In genomic region chr11:77370217-77370616, GRCh38 we compare ENCODE assay signal across 24 cellular contexts.
DNase-seq lines count a peak whose midpoint lies in the region; ATAC-seq and TF ChIP-seq lines count a peak whose summit lies in the region.
"Had no signal": no experiment of that assay in that cellular context is flagged by ENCODE, and none has a peak within 500 bp of the region (broad histone marks: within the 10 kb centered on the region; RNA-seq: fewer than 3 reads in every experiment).

No MANE protein-coding gene starts in this region.

- 95% methylated on average over 1 of the region's 1 CpG for WGBS in mesenchymal stem cell

- ATAC-seq in HCT116: no peak
- no peak for ATAC-seq in HG03342 (IDR thresholded peaks at IDR 0.05; ENCODE audit: unreplicated experiment)
- ATAC-seq: esophagus mucosa; lower lobe of right lung; stimulated activated effector memory CD8-positive, alpha-beta T cell treated with anti-CD3 and anti-CD28 coated beads, Interleukin-12 subunit alpha, Interleukin-12 subunit beta, amount 100 ng/mL, for 72 hours had no signal

- H3K4me3 ChIP-seq in HCT116 (replicated peaks in 1 of 2; ENCODE audit: low read depth in 1 of 2, low read length in 2 of 2) (no peak overlapping the region), PC-9 (no peak overlapping the region), mesenchymal stem cell (ENCODE audit: insufficient read depth in 1 of 2, low read depth in 1 of 2, low read length in 2 of 2) (no peak overlapping the region)
- H3K4me3 ChIP-seq: GM23248, lower lobe of right lung, prostate gland had no signal

- H2BK12ac ChIP-seq in mesenchymal stem cell (ENCODE audit: low read length in 2 of 2): no peak overlapping the region

- no peak overlapping the region for H3K14ac ChIP-seq in mesenchymal stem cell (ENCODE audit: low read length in 2 of 2)

- H3K79me2 ChIP-seq in HCT116 (ENCODE audit: insufficient read depth, low read length) (no peaks in the 10 kb centered on the region), PC-9 (ENCODE audit: low read depth) (no peaks in the 10 kb centered on the region)

- H3K4ac ChIP-seq in mesenchymal stem cell (ENCODE audit: low read depth in 1 of 2, low read length in 2 of 2): no peak overlapping the region

- no peak overlapping the region for H2AK5ac ChIP-seq in mesenchymal stem cell (ENCODE audit: low read length, severe bottlenecking)

- no peak overlapping the region for H3K23ac ChIP-seq in mesenchymal stem cell (ENCODE audit: low read length in 2 of 2)

- DNase-seq in G401 (ENCODE audit: low spot score) (peak; percentile 25), HCT116 (ENCODE audit: low read depth, low spot score) (no peak), PC-9 (no peak), mesenchymal stem cell (peak; percentile 23), AG08395 (ENCODE audit: low spot score) (no peak), ecto neural progenitor cell (ENCODE audit: low spot score) (no peak)
- DNase-seq: activated CD4-positive, alpha-beta T cell treated with anti-CD3 and anti-CD28 coated beads, Interleukin-2, amount 10 ng/mL, durations not matched to agents 24 days and 14 days; activated naive CD8-positive, alpha-beta T cell treated with anti-CD3 and anti-CD28 coated beads for 36 hours; CD8-positive, alpha-beta memory T cell; cerebellar nuclear complex; effector CD4-positive, alpha-beta T cell; GM23248; lower lobe of right lung; NCI-H1417 treated with DMSO at 0.1 percent for 48 hours; NCI-H2107; NCI-H526 treated with DMSO at 0.1 percent for 48 hours; SIG-M5; stimulated activated CD4-positive, alpha-beta T cell treated with anti-CD3 and anti-CD28 coated beads, Interleukin-1b, Interleukin-23, amount 100 ng/mL, for 48 hours; T-helper 1 cell had no signal

- H3K9me2 ChIP-seq in HCT116 (ENCODE audit: insufficient read depth) (no peaks in the 10 kb centered on the region), PC-9 (ENCODE audit: insufficient read depth) (no peaks in the 10 kb centered on the region; the same call in 1 of the 2 replicates)

- RAD21 ChIA-PET in HCT116 (lab: Charles Lee; ENCODE audit: low non-redundant PET in 1 of 2, low total read pairs in 2 of 2, uncharacterized antibody in 2 of 2, unreplicated experiment in 2 of 2): no interaction called here

- H3K4me1 ChIP-seq in HCT116 (ENCODE audit: control insufficient read depth in 1 of 2, insufficient read depth in 2 of 2, low read length in 2 of 2) (peaks cover 3 to 7% of the 10 kb centered on the region in 2 experiments; a peak in 2 of 4 replicates), PC-9 (replicated peaks; ENCODE audit: insufficient read depth) (peaks cover 11% of the 10 kb centered on the region; the same call in 1 of the 2 replicates), mesenchymal stem cell (ENCODE audit: control insufficient read depth, insufficient read depth, low read depth, low read length) (no peaks in the 10 kb centered on the region)
- H3K4me1 ChIP-seq: lower lobe of right lung, prostate gland had no signal

- TF ChIP-seq RAD21 in HCT116 (IDR thresholded peaks at IDR 0.05; ENCODE audit: low read depth): peak; percentile 12; the same call in 1 of the 2 replicates

- H3K36me3 ChIP-seq in HCT116 (ENCODE audit: control insufficient read depth in 1 of 2, insufficient read depth in 2 of 2, low read length in 2 of 2): peaks cover 0 to 7% of the 10 kb centered on the region in 2 experiments; a peak in 1 of 4 replicates
- no peaks in the 10 kb centered on the region for H3K36me3 ChIP-seq in PC-9 (ENCODE audit: low read depth)
- peaks cover 0 to 45% of the 10 kb centered on the region in 2 experiments for H3K36me3 ChIP-seq in mesenchymal stem cell (ENCODE audit: control insufficient read depth in 1 of 2, insufficient read depth in 2 of 2, low read depth in 1 of 2, low read length in 2 of 2)
- H3K36me3 ChIP-seq: prostate gland had no signal

- peaks cover 2% of the 10 kb centered on the region for H3K79me1 ChIP-seq in mesenchymal stem cell (replicated peaks; ENCODE audit: low read length, poor library complexity, severe bottlenecking)

- BruUV-seq in HCT116 (replicated peaks; lab: Mats Ljungman, UMichigan) (no TSS peak), PC-9 (replicated peaks; lab: Mats Ljungman, UMichigan) (no TSS peak)

- no peak for TF ChIP-seq POLR2A in HCT116 (IDR thresholded peaks at IDR 0.05; ENCODE audit: borderline replicate concordance, extremely low read depth, insufficient read depth, insufficient read length)

- no peak overlapping the region for H3K18ac ChIP-seq in mesenchymal stem cell (ENCODE audit: low read depth in 1 of 2, low read length in 2 of 2)

- CTCF ChIA-PET in HCT116 (lab: Charles Lee) (interaction anchor here (0.6 to 0.9 kb wide), 2 partner anchors 16 to 243 kb away, joined by 3 read pairs; no protein-coding TSS in a partner anchor), PC-9 (lab: Charles Lee) (interaction anchor here (1.2 kb wide), 1 partner anchor 174 kb away, joined by 3 read pairs; no protein-coding TSS in a partner anchor)

- no peak overlapping the region for H3K27ac ChIP-seq in HCT116 (ENCODE audit: low read depth, low read length)
- H3K27ac ChIP-seq in PC-9: no peak overlapping the region
- H3K27ac ChIP-seq in mesenchymal stem cell (ENCODE audit: low read length, poor library complexity, severe bottlenecking): no peak overlapping the region
- H3K27ac ChIP-seq: GM23248, HL-60, lower lobe of right lung, prostate gland had no signal

- H2BK15ac ChIP-seq in mesenchymal stem cell (ENCODE audit: low read depth, poor library complexity, severe bottlenecking): no peak overlapping the region

- POLR2A ChIA-PET in HCT116 (lab: Charles Lee): no interaction called here
- POLR2A ChIA-PET in PC-9 (lab: Charles Lee; ENCODE audit: unreplicated experiment): no interaction called here

- intact Hi-C loops in HCT116 (cut with micrococcal nuclease): no loop called here
- intact Hi-C loops in PC-9 (cut with micrococcal nuclease; ENCODE audit: unreplicated experiment): no loop called here

- H2AFZ ChIP-seq in HCT116 (ENCODE audit: low read depth, low read length, poor library complexity, severe bottlenecking): no peak overlapping the region
- no peak overlapping the region for H2AFZ ChIP-seq in PC-9
- H2AFZ ChIP-seq in mesenchymal stem cell (ENCODE audit: low read depth, low read length): no peak overlapping the region
- H2AFZ ChIP-seq: GM23248 had no signal

- no peak overlapping the region for H4K91ac ChIP-seq in mesenchymal stem cell (ENCODE audit: low read length)

- H3K9ac ChIP-seq in HCT116 (ENCODE audit: low read length): no peak overlapping the region
- no peak overlapping the region for H3K9ac ChIP-seq in mesenchymal stem cell (ENCODE audit: low read length)
- H3K9ac ChIP-seq: GM23248 had no signal

- in situ Hi-C loops in G401 (cut with HindIII; ENCODE audit: low sequenced_read_pairs): no loop called here

- H4K8ac ChIP-seq in mesenchymal stem cell (ENCODE audit: low read length): no peak overlapping the region

- H3K4me2 ChIP-seq in HCT116 (ENCODE audit: low read length) (no peak overlapping the region), PC-9 (no peak overlapping the region), mesenchymal stem cell (ENCODE audit: low read length, poor library complexity, severe bottlenecking) (no peak overlapping the region)

- no peaks in the 10 kb centered on the region for H4K20me1 ChIP-seq in HCT116 (ENCODE audit: insufficient read depth)
- no peaks in the 10 kb centered on the region for H4K20me1 ChIP-seq in PC-9 (ENCODE audit: insufficient read depth)

- H3K9me3 ChIP-seq in HCT116 (ENCODE audit: control insufficient read depth in 1 of 2, insufficient read depth in 1 of 2, low read depth in 1 of 2, low read length in 2 of 2) (peaks cover 0 to 3% of the 10 kb centered on the region in 2 experiments; a peak in 1 of 4 replicates), PC-9 (ENCODE audit: insufficient read depth, low read depth) (peaks cover 4% of the 10 kb centered on the region; the same call in 1 of the 2 replicates), mesenchymal stem cell (ENCODE audit: control insufficient read depth, low read length) (peaks cover 4% of the 10 kb centered on the region)
- H3K9me3 ChIP-seq: prostate gland had no signal

- TF ChIP-seq CTCF in HCT116 (IDR thresholded peaks at IDR 0.05 in 2 of 3, conservative IDR thresholded peaks at IDR 0.05 in 1 of 3; ENCODE audit: borderline replicate concordance in 1 of 3, insufficient read depth in 1 of 3, low read depth in 2 of 3, low read length in 2 of 3) (peak in 1 of 3 experiments; percentile 25; a peak in 1 of 6 replicates), PC-9 (conservative IDR thresholded peaks at IDR 0.05) (peak; percentile 51)

- H2BK5ac ChIP-seq in mesenchymal stem cell (ENCODE audit: low read depth, low read length, poor library complexity, severe bottlenecking): no peak overlapping the region

- peaks cover 3% of the 10 kb centered on the region; the same call in 1 of the 2 replicates for H3F3A ChIP-seq in PC-9 (ENCODE audit: insufficient read depth, low read depth)

- no peaks in the 10 kb centered on the region for H3K27me3 ChIP-seq in HCT116 (ENCODE audit: insufficient read depth, low read length)
- no peaks in the 10 kb centered on the region for H3K27me3 ChIP-seq in PC-9 (ENCODE audit: insufficient read depth, low read depth)
- H3K27me3 ChIP-seq in mesenchymal stem cell (ENCODE audit: control insufficient read depth in 1 of 2, insufficient read depth in 1 of 2, low read length in 2 of 2): no peaks in the 10 kb centered on the region

- no peak overlapping the region for H2BK120ac ChIP-seq in mesenchymal stem cell (ENCODE audit: low read depth, low read length)

TF ChIP-seq in HCT116, 20 proteins besides CTCF, POLR2A, EP300 and RAD21:
- TF ChIP-seq ATF3 (IDR thresholded peaks at IDR 0.05): no peak
- no peak for TF ChIP-seq YY1 (IDR thresholded peaks at IDR 0.05; ENCODE audit: extremely low read depth, insufficient replicate concordance, low read depth, low read length)
- no peak for TF ChIP-seq FOSL1 (IDR thresholded peaks at IDR 0.05; ENCODE audit: low read depth)
- no peak for TF ChIP-seq MAX (IDR thresholded peaks at IDR 0.05)

Comparison
In these comparisons a context has a peak if more than half of its experiments do, and no peak if none do; other contexts are left out.
1. DNase-seq: peak in G401 (single experiment) and mesenchymal stem cell (single experiment); none in HCT116 (single experiment), PC-9 (0 of 2), AG08395 (single experiment) and ecto neural progenitor cell (single experiment).